In genomic region chr10:89644691-89644966, GRCh38 we compare ENCODE assay signal across 1 cellular context.
A peak's percentile ranks its signal among the peaks of the same experiment; 100 is the strongest.
TF ChIP-seq lines count a peak whose summit lies in the region.

No MANE protein-coding gene starts in this region.

TF ChIP-seq in GM12878, 131 proteins besides CTCF, POLR2A, EP300 and RAD21 (continued from another document):
- TF ChIP-seq ZNF592 (IDR thresholded peaks at IDR 0.05) (no peak), RELB (IDR thresholded peaks at IDR 0.05; ENCODE audit: low read depth) (no peak), YY1 (IDR thresholded peaks at IDR 0.05; ENCODE audit: low read depth, low read length) (no peak), ASH2L (IDR thresholded peaks at IDR 0.05; ENCODE audit: borderline replicate concordance, low read depth) (peak; percentile 38; the same call in 1 of the 2 replicates), FOXK2 (IDR thresholded peaks at IDR 0.05) (no peak), ZNF207 (IDR thresholded peaks at IDR 0.05; ENCODE audit: borderline replicate concordance) (no peak), SREBF2 (IDR thresholded peaks at IDR 0.05; ENCODE audit: low read length) (no peak), TARDBP (IDR thresholded peaks at IDR 0.05; ENCODE audit: borderline replicate concordance) (0 out of 2 replicates have a peak, but pooled peaks have one; percentile 2), EGR1 (IDR thresholded peaks at IDR 0.05; ENCODE audit: borderline replicate concordance in 1 of 2, low read depth in 2 of 2, low read length in 2 of 2) (no peak), CHD4 (IDR thresholded peaks at IDR 0.05) (no peak), HDAC2 (IDR thresholded peaks at IDR 0.05) (no peak), CHD2 (IDR thresholded peaks at IDR 0.05; ENCODE audit: borderline replicate concordance, low read depth, low read length) (no peak), CBFB (IDR thresholded peaks at IDR 0.05; ENCODE audit: low read depth) (no peak), DPF2 (IDR thresholded peaks at IDR 0.05) (peak; percentile 67; the same call in 1 of the 2 replicates), STAT3 (IDR thresholded peaks at IDR 0.05; ENCODE audit: low read depth, low read length) (no peak), GATAD2B (conservative IDR thresholded peaks at IDR 0.05; ENCODE audit: low read depth) (peak; percentile 75; the same call in 1 of the 2 replicates), SMARCA5 (IDR thresholded peaks at IDR 0.05) (no peak)
